15 cellular contexts compared by ENCODE assay signal in the genomic region with DNA sequence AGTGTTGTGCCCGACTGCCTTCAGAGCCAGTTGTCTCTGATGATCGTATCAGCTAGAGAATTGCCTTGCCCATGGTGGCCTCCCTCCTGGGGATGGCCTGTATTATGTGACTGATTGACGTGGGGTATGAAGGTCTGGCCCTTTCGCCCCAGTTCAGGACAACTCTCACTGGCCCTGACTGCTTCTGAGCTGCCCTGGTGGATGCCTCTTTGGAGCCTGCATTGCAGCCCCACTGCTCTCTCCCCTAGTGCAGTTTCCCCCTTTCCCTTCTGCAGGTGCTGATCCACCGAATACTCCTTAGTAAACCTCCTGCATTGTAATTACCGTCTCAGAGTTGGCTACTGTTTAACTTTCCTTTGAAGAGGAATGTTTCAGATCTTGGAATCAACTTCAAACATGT. TPM values are rescaled to one million over a fixed set of nuclear protein-coding genes. Genes with fewer than 3 reads are reported as not detected.
DNase-seq lines count a peak whose midpoint lies in the region; ATAC-seq, FAIRE-seq and TF ChIP-seq lines count a peak whose summit lies in the region.
"Had no signal": no experiment of that assay in that cellular context is flagged by ENCODE, and none has a peak within 500 bp of the region (broad histone marks: within the 10 kb centered on the region; RNA-seq: fewer than 3 reads in every experiment).

No MANE protein-coding gene starts in this region.

- DNase-seq in RWPE1 (ENCODE audit: low spot score) (no peak), right atrium auricular region (ENCODE audit: low spot score) (no peak), HUDEP-2 (lab: John Stamatoyannopoulos, UW; ENCODE audit: unreplicated experiment in 76 of 76) (no peak), small intestine (no peak), pancreas (no peak), substantia nigra (lab: John Stamatoyannopoulos, UW) (no peak)
- DNase-seq: activated CD4-positive, CD25-positive, alpha-beta regulatory T cell treated with anti-CD3 and anti-CD28 coated beads, Interleukin-2, amount 50 U/mL, for 72 hours; brain microvascular endothelial cell; NCI-H446; SHP77; stimulated activated CD4-positive, alpha-beta T cell treated with anti-CD3 and anti-CD28 coated beads, Interleukin-2, amount 100 ng/mL, for 48 hours had no signal

- intact Hi-C loops in pancreas (cut with DNase I) = no loop called here

- POLR2A ChIA-PET in RWPE1 (lab: Yijun Ruan, JAX; ENCODE audit: low non-redundant PET) = no interaction called here

- H3K4me1 ChIP-seq in right atrium auricular region (peaks cover 0 to 15% of the 10 kb centered on the region in 2 donors), small intestine (ENCODE audit: control insufficient read depth in 2 of 2, insufficient read depth in 1 of 2, low read depth in 1 of 2, low read length in 1 of 2) (no peaks in the 10 kb centered on the region), pancreas (no peaks in the 10 kb centered on the region)

- no peaks in the 10 kb centered on the region for H3K27me3 ChIP-seq in right atrium auricular region
- H3K27me3 ChIP-seq in small intestine (ENCODE audit: control insufficient read depth in 2 of 2, insufficient read depth in 2 of 2, low read length in 2 of 2) = no peaks in the 10 kb centered on the region
- H3K27me3 ChIP-seq in pancreas = no peaks in the 10 kb centered on the region
- H3K27me3 ChIP-seq: brain microvascular endothelial cell had no signal

- FAIRE-seq in small intestine (lab: Jason Lieb, UNC) (no peak), pancreas (lab: Jason Lieb, UNC) (no peak)
- FAIRE-seq: D721Med had no signal

- ATAC-seq in GM21576 (IDR thresholded peaks at IDR 0.05; ENCODE audit: unreplicated experiment) (peak; percentile 32), pancreas (no peak)
- ATAC-seq: activated T-helper 17 cell treated with anti-CD3 and anti-CD28 coated beads, Interleukin-2, amount 50 U/mL, for 72 hours had no signal

- H3K4me3 ChIP-seq in right atrium auricular region (no peak overlapping the region), skin epidermis (no peak overlapping the region), small intestine (ENCODE audit: low read depth in 1 of 2, low read length in 2 of 2) (no peak overlapping the region), pancreas (no peak overlapping the region)

- H3K36me3 ChIP-seq in right atrium auricular region = no peaks in the 10 kb centered on the region
- H3K36me3 ChIP-seq in small intestine (ENCODE audit: control insufficient read depth in 2 of 2, insufficient read depth in 2 of 2, low read length in 2 of 2) = no peaks in the 10 kb centered on the region
- H3K36me3 ChIP-seq in pancreas = no peaks in the 10 kb centered on the region
- H3K36me3 ChIP-seq: brain microvascular endothelial cell had no signal

- CTCF ChIA-PET in RWPE1 (lab: Yijun Ruan, JAX) = no interaction called here

- H3K9me3 ChIP-seq in right atrium auricular region (no peaks in the 10 kb centered on the region), small intestine (ENCODE audit: control insufficient read depth, low read depth) (no peaks in the 10 kb centered on the region), pancreas (no peaks in the 10 kb centered on the region)

- H3K27ac ChIP-seq in RWPE1 = peak overlapping the region; percentile 31; the same call in 1 of the 2 replicates
- H3K27ac ChIP-seq in right atrium auricular region = peak overlapping the region; percentile 57 to 62
- H3K27ac ChIP-seq in skin epidermis = peak overlapping the region in 15 of 21 experiments; percentile 3 to 82 (median 44)
- peak overlapping the region in 1 of 2 donors; percentile 66 for H3K27ac ChIP-seq in small intestine (ENCODE audit: low read depth in 1 of 2, low read length in 1 of 2)
- no peak overlapping the region for H3K27ac ChIP-seq in pancreas
- H3K27ac ChIP-seq in substantia nigra (ENCODE audit: low read depth, low read length, poor library complexity, severe bottlenecking) = no peak overlapping the region

- TF ChIP-seq CTCF in RWPE1 (conservative IDR thresholded peaks at IDR 0.05; ENCODE audit: low read depth) (no peak), right atrium auricular region (IDR thresholded peaks at IDR 0.05) (no peak), pancreas (IDR thresholded peaks at IDR 0.05) (no peak)

- WGBS in small intestine, 3 donors = 47 to 50% (median 49%) methylated on average over 6 of the region's 6 CpGs
- WGBS in pancreas, 2 donors = 38 to 41% methylated on average over 6 of the region's 6 CpGs

RNA-seq across cellular contexts. Expression of gene CD109, which starts 18.2 kb away (rescaled TPM):
- total RNA-seq in right atrium auricular region (10 to 100 TPM; 18.7 to 30.1 TPM), pancreas (1 to 10 TPM in 3 of 6 donors, under 1 TPM in 3; 0.24 to 2.6 (median 0.99) TPM)
- polyA plus RNA-seq in small intestine (under 1 TPM in 2 of 3 donors, not detected in 1; under 0.01 to 0.98 TPM), pancreas (under 1 TPM; 0.23 to 0.26 TPM)

Comparison
In these comparisons a context has a peak if more than half of its experiments do, and no peak if none do; other contexts are left out.
1. H3K27ac ChIP-seq: peak in RWPE1 (single experiment), right atrium auricular region (2 of 2) and skin epidermis (15 of 21); none in pancreas (0 of 4) and substantia nigra (single experiment).
2. RNA of gene CD109, which starts 18.2 kb away (total RNA-seq): 18.7 to 30.1 TPM in right atrium auricular region; 0.24 to 2.6 TPM in pancreas; every median in the first group is over 4 times any median in the second.